Comparison of ENCODE assay signal across 1 cellular context in genomic region chr3:157810924-157811718, GRCh38.
TF ChIP-seq lines count a peak whose summit lies in the region.

No MANE protein-coding gene starts in this region.

TF ChIP-seq in HCT116, 20 proteins besides CTCF, POLR2A, EP300 and RAD21 (continued from another document):
- TF ChIP-seq TCF7L2 (IDR thresholded peaks at IDR 0.05; ENCODE audit: borderline replicate concordance, extremely low read depth, insufficient read depth, insufficient read length) = no peak
- no peak for TF ChIP-seq EZH2 (IDR thresholded peaks at IDR 0.05)
- TF ChIP-seq MAX (IDR thresholded peaks at IDR 0.05) = no peak
- no peak for TF ChIP-seq CEBPB (IDR thresholded peaks at IDR 0.05; ENCODE audit: low read depth)
- no peak for TF ChIP-seq ZNF274 (IDR thresholded peaks at IDR 0.05; ENCODE audit: low read depth, low read length)
- no peak for TF ChIP-seq ZFX (IDR thresholded peaks at IDR 0.05)
- TF ChIP-seq SIN3A (IDR thresholded peaks at IDR 0.05; ENCODE audit: low read depth) = no peak
- no peak for TF ChIP-seq ZBTB33 (IDR thresholded peaks at IDR 0.05; ENCODE audit: extremely low read depth, insufficient replicate concordance, low read length)
- no peak for TF ChIP-seq POLR2AphosphoS5 (IDR thresholded peaks at IDR 0.05; ENCODE audit: low read depth, low read length)
- no peak for TF ChIP-seq JUND (IDR thresholded peaks at IDR 0.05)
- TF ChIP-seq ELF1 (IDR thresholded peaks at IDR 0.05; ENCODE audit: borderline replicate concordance, low read depth) = no peak
- no peak for TF ChIP-seq SRF (IDR thresholded peaks at IDR 0.05; ENCODE audit: low read depth)
- no peak for TF ChIP-seq CBX3 (IDR thresholded peaks at IDR 0.05; ENCODE audit: low read depth)
- TF ChIP-seq YY1 (IDR thresholded peaks at IDR 0.05; ENCODE audit: extremely low read depth, insufficient replicate concordance, low read depth, low read length) = no peak
- TF ChIP-seq FOSL1 (IDR thresholded peaks at IDR 0.05; ENCODE audit: low read depth) = no peak
- no peak for TF ChIP-seq EZH2phosphoT487 (IDR thresholded peaks at IDR 0.05; ENCODE audit: borderline replicate concordance)
- TF ChIP-seq SP1 (IDR thresholded peaks at IDR 0.05; ENCODE audit: low read depth) = no peak
